In the genomic region with DNA sequence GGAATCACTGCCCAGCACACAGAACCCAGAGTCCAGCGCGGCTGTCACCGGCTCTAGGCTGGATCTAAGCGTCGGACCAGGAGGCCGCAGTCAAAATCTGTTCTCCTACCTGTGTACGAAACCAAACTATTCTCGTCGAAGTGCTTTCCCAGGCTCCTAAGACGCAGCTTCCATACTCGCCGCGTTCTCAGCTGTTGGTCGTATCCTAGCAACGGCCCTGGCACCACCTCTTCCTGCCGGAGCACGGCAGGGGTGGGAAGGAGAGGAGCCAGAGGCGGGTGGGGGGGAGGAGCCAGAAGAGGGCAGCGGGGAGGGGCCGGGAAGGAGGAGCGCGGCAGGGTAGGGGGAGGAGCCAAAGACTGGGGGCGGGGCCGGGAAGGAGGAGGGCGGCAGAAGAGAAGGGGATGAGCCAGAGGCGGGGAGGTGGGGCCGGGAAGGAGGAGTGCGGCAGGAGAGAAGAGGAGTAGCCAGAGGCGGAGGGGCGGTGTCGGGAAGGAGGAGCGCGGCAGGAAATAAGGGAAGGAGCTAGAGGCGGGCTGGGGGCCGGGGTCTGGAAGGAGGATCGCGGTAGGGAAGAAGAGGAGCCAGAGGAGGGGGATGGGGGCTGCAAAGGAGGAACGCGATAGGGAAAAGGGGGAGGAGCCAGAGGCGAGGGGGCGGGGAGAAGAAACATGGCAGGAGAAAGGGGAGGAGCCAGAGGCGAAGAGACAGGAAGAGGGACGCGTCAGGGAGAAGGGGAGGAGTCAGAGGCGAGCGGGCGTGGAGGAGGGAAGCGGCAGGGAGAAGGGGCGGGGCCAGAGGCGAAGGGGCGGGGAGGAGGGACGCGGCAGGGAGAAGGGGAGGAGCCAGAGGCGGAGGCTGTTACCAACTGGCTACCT, we compare ENCODE assay signal across 8 cellular contexts. TPM values are rescaled to one million over a fixed set of nuclear protein-coding genes. Genes with fewer than 3 reads are reported as not detected.
DNase-seq lines count a peak whose midpoint lies in the region; TF ChIP-seq lines count a peak whose summit lies in the region.

A gene (minus strand): TSS at position 213 of the 878 bp plus-strand sequence. CDS start 22,255 bp downstream, outside the sequence.

- no peaks in the 10 kb centered on the region for H3K9me3 ChIP-seq in SJSA1 (replicated peaks)

- H3K4me1 Mint-ChIP-seq in activated naive CD4-positive, alpha-beta T cell treated with anti-CD3 and anti-CD28 coated beads, Interleukin-2, amount 10 ng/mL, durations not matched to agents 7 days and 5 days, result peaks cover 25% of the 10 kb centered on the region

- no peaks in the 10 kb centered on the region for H3K36me3 Mint-ChIP-seq in activated naive CD4-positive, alpha-beta T cell treated with anti-CD3 and anti-CD28 coated beads, Interleukin-2, amount 10 ng/mL, durations not matched to agents 7 days and 5 days

- POLR2A ChIA-PET in HEK293T (lab: Yijun Ruan, JAX), result interaction anchor here (1.9 kb wide), 1 partner anchor 23 kb away, joined by 5 read pairs; a partner anchor contains a TSS

- no peaks in the 10 kb centered on the region for H3K27me3 ChIP-seq in SJSA1 (replicated peaks)

- peaks cover 11% of the 10 kb centered on the region for H3K4me1 ChIP-seq in SJSA1 (replicated peaks)

- no peaks in the 10 kb centered on the region for H3K9me3 Mint-ChIP-seq in activated naive CD4-positive, alpha-beta T cell treated with anti-CD3 and anti-CD28 coated beads, Interleukin-2, amount 10 ng/mL, durations not matched to agents 7 days and 5 days

- 0 out of 2 replicates have a peak, but pooled peaks cover 3% of the 10 kb centered on the region for H3K36me3 ChIP-seq in SJSA1

- peak; percentile 87 for DNase-seq in GF-D8 (lab: John Stamatoyannopoulos, UW)
- peak; percentile 91 for DNase-seq in HEK293T (ENCODE audit: extremely low spot score)
- DNase-seq in MV-4-11 (lab: John Stamatoyannopoulos, UW), result peak; percentile 89
- DNase-seq in SJSA1 (ENCODE audit: low read depth in 1 of 2, low spot score in 2 of 2), result peak; percentile 92 to 99
- peak; percentile 98 for DNase-seq in activated naive CD4-positive, alpha-beta T cell treated with anti-CD3 and anti-CD28 coated beads, Interleukin-2, amount 10 ng/mL, durations not matched to agents 7 days and 5 days
- peak; percentile 95 for DNase-seq in germinal center (ENCODE audit: low spot score)
- peak; percentile 89 for DNase-seq in non-pigmented ciliary epithelial cell (ENCODE audit: low read depth)
- peak; percentile 96 for DNase-seq in superior temporal gyrus (ENCODE audit: extremely low spot score)

- H3K27ac Mint-ChIP-seq in activated naive CD4-positive, alpha-beta T cell treated with anti-CD3 and anti-CD28 coated beads, Interleukin-2, amount 10 ng/mL, durations not matched to agents 7 days and 5 days, result peak within 1 kb of the TSS; percentile 87

- CTCF ChIA-PET in HEK293T (lab: Yijun Ruan, JAX), result interaction anchor here (0.7 to 0.9 kb wide), 3 partner anchors 40 to 60 kb away, joined by 3 to 5 read pairs (median 4); no protein-coding TSS in a partner anchor
- CTCF ChIA-PET in activated naive CD4-positive, alpha-beta T cell treated with anti-CD3 and anti-CD28 coated beads, Interleukin-2, amount 10 ng/mL, durations not matched to agents 7 days and 5 days (lab: Charles Lee), result interaction anchor here (0.9 kb wide), 1 partner anchor 40 kb away, joined by 3 read pairs; no protein-coding TSS in a partner anchor

- peak within 1 kb of the TSS; percentile 82 for H3K4me3 Mint-ChIP-seq in activated naive CD4-positive, alpha-beta T cell treated with anti-CD3 and anti-CD28 coated beads, Interleukin-2, amount 10 ng/mL, durations not matched to agents 7 days and 5 days

- H3K27ac ChIP-seq in SJSA1, result peak within 1 kb of the TSS; percentile 34; the same call in 1 of the 2 replicates

- H3K4me3 ChIP-seq in SJSA1, result peak within 1 kb of the TSS; percentile 47

- H3K27me3 Mint-ChIP-seq in activated naive CD4-positive, alpha-beta T cell treated with anti-CD3 and anti-CD28 coated beads, Interleukin-2, amount 10 ng/mL, durations not matched to agents 7 days and 5 days, result peaks cover 41% of the 10 kb centered on the region

TF ChIP-seq in HEK293T, 16 proteins besides CTCF, POLR2A, EP300 and RAD21:
- no peak for TF ChIP-seq ELF4 (IDR thresholded peaks at IDR 0.05)
- TF ChIP-seq L3MBTL2 (conservative IDR thresholded peaks at IDR 0.05), result 0 out of 2 replicates have a peak, but pooled peaks have one; percentile 29
- no peak for TF ChIP-seq SUZ12 (IDR thresholded peaks at IDR 0.05)
- peak; percentile 43; the same call in 1 of the 2 replicates for TF ChIP-seq SP1 (IDR thresholded peaks at IDR 0.05)
- TF ChIP-seq ZNF384 (IDR thresholded peaks at IDR 0.05), result no peak
- TF ChIP-seq, protein P1, sequence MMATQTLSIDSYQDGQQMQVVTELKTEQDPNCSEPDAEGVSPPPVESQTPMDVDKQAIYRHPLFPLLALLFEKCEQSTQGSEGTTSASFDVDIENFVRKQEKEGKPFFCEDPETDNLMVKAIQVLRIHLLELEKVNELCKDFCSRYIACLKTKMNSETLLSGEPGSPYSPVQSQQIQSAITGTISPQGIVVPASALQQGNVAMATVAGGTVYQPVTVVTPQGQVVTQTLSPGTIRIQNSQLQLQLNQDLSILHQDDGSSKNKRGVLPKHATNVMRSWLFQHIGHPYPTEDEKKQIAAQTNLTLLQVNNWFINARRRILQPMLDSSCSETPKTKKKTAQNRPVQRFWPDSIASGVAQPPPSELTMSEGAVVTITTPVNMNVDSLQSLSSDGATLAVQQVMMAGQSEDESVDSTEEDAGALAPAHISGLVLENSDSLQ (IDR thresholded peaks at IDR 0.05), result peak; percentile 74; the same call in 1 of the 2 replicates
- no peak for TF ChIP-seq NFRKB (IDR thresholded peaks at IDR 0.05)
- no peak for TF ChIP-seq ARNT (IDR thresholded peaks at IDR 0.05)
- no peak for TF ChIP-seq LEF1 (IDR thresholded peaks at IDR 0.05; ENCODE audit: borderline replicate concordance)

RNA-seq across cellular contexts. Expression of the gene that starts here (rescaled TPM):
- 0.08 TPM in 1 of 2 replicates, not detected in the other for total RNA-seq in SJSA1 (2014; rRNA removed; shearing (Covaris generic))

Comparison
In these comparisons a context has a peak if more than half of its experiments do, and no peak if none do; other contexts are left out.
1. Peak in every context shown above with its lines: DNase-seq, H3K4me3 ChIP-seq and H3K27ac ChIP-seq.
2. Peak in DNase-seq, H3K4me3 ChIP-seq and H3K27ac ChIP-seq in SJSA1; RNA of the gene not detected or under 1 TPM.